Comparison of ENCODE assay signal across 9 cellular contexts in the genomic region with DNA sequence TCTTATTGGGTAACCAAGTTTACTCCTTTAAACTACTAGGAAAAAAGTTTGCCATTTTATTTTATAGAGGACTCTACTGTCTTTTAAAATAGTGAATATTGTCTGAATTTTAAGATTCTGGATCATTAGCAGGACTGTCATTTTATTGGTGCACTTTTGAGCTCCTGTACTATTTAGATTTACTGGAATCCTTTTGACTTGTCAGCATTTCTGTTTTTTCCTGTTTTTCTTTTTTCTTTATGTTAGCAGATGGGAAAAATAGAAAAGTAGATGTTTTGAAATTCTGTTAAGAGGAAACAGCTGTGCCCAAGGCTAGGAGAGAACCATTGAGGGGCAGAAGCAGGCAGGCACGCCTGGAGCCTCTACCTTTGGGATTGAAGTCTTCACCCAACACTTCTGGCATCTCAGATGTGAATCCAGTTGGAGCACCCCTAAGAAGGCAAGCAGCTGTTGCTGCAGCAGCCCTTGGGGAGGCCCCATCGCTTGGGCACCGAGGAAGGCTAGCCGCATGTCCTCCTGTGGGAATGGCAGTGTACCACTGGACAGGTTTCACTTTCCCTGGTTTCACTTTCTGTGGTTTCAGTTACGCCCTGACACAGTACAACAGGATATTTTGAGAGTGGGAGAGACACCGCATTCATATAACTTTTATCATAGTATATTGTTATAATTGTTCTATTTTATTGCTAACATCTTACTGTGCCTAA. TPM values are rescaled to one million over a fixed set of nuclear protein-coding genes. Genes with fewer than 3 reads are reported as not detected.
DNase-seq lines count a peak whose midpoint lies in the region; ATAC-seq and TF ChIP-seq lines count a peak whose summit lies in the region.
"Had no signal": no experiment of that assay in that cellular context is flagged by ENCODE, and none has a peak within 500 bp of the region (broad histone marks: within the 10 kb centered on the region; RNA-seq: fewer than 3 reads in every experiment).

No MANE protein-coding gene starts in this region.

- no peak overlapping the region for H3K27ac Mint-ChIP-seq in activated B cell treated with CpG ODN at 0.5 μM for 24 hours

- peaks cover 11% of the 10 kb centered on the region for H3K4me1 Mint-ChIP-seq in activated B cell treated with CpG ODN at 0.5 μM for 24 hours

- TF ChIP-seq CTCF in activated B cell treated with CpG ODN at 0.5 μM for 24 hours (IDR thresholded peaks at IDR 0.05) (no peak), sigmoid colon (IDR thresholded peaks at IDR 0.05) (no peak)

- H3K9me3 Mint-ChIP-seq in activated B cell treated with CpG ODN at 0.5 μM for 24 hours: no peaks in the 10 kb centered on the region

- H3K9me3 ChIP-seq in right cardiac atrium (ENCODE audit: control insufficient read depth, low read length) (no peaks in the 10 kb centered on the region), sigmoid colon (no peaks in the 10 kb centered on the region)

- H3K27ac ChIP-seq in right cardiac atrium (ENCODE audit: low read length) (peak overlapping the region; percentile 68), sigmoid colon (peak overlapping the region; percentile 35 to 64 (median 52))

- peak overlapping the region; percentile 44 for H3K4me3 Mint-ChIP-seq in activated B cell treated with CpG ODN at 0.5 μM for 24 hours

- CTCF ChIA-PET in activated B cell treated with CpG ODN at 0.5 μM for 24 hours (lab: Charles Lee): no interaction called here

- DNase-seq in Daoy (ENCODE audit: low read depth): peak; percentile 71
- DNase-seq in activated B cell treated with CpG ODN at 0.5 μM for 24 hours: no peak
- DNase-seq in right cardiac atrium: no peak
- no peak for DNase-seq in sigmoid colon
- DNase-seq in stimulated activated CD4-positive, alpha-beta T cell treated with anti-CD3 and anti-CD28 coated beads, Interleukin-4, amount 100 ng/mL, for 4 hours: no peak
- DNase-seq in GOT3 (lab: John Stamatoyannopoulos, UW): no peak
- DNase-seq in occipital lobe (lab: John Stamatoyannopoulos, UW): no peak
- DNase-seq: foreskin melanocyte had no signal

- H3K27me3 Mint-ChIP-seq in activated B cell treated with CpG ODN at 0.5 μM for 24 hours: no peaks in the 10 kb centered on the region

- H3K27me3 ChIP-seq in right cardiac atrium (ENCODE audit: control insufficient read depth, insufficient read depth) (no peaks in the 10 kb centered on the region), sigmoid colon (no peaks in the 10 kb centered on the region)

- H3K4me3 ChIP-seq in right cardiac atrium (ENCODE audit: low read length) (peak overlapping the region; percentile 36), sigmoid colon (peak overlapping the region in 3 of 4 donors; percentile 18 to 36 (median 23))

- H3K4me1 ChIP-seq in right cardiac atrium (ENCODE audit: control insufficient read depth, insufficient read depth, low read length) (peaks cover 2% of the 10 kb centered on the region), sigmoid colon (peaks cover 0 to 53% (median 13%) of the 10 kb centered on the region in 4 donors)

- peak; percentile 58 for ATAC-seq in activated B cell treated with CpG ODN at 0.5 μM for 24 hours (ENCODE audit: low read depth)
- ATAC-seq in right cardiac atrium: peak; percentile 72 to 92
- no peak for ATAC-seq in HG02763 (IDR thresholded peaks at IDR 0.05; ENCODE audit: unreplicated experiment)

- 48% methylated on average over 6 of the region's 6 CpGs for WGBS in right cardiac atrium
- 12 to 25% methylated on average over 6 of the region's 6 CpGs for WGBS in sigmoid colon, 2 donors

- POLR2A ChIA-PET in activated B cell treated with CpG ODN at 0.5 μM for 24 hours (lab: Charles Lee): no interaction called here

- no peak for TF ChIP-seq EP300 in sigmoid colon (IDR thresholded peaks at IDR 0.05)

- intact Hi-C loops in activated B cell treated with CpG ODN at 0.5 μM for 24 hours (cut with micrococcal nuclease) (no loop called here), right cardiac atrium (cut with DNase I) (no loop called here), sigmoid colon (cut with DNase I) (no loop called here)

- H3K36me3 ChIP-seq in sigmoid colon: no peaks in the 10 kb centered on the region

- TF ChIP-seq POLR2A in sigmoid colon (IDR thresholded peaks at IDR 0.05): no peak

- H3K36me3 Mint-ChIP-seq in activated B cell treated with CpG ODN at 0.5 μM for 24 hours (ENCODE audit: low read depth): peaks cover 3% of the 10 kb centered on the region

RNA-seq across cellular contexts. Expression of gene RIMKLB, which starts 11.5 kb away (rescaled TPM):
- 21.3 and 22.3 TPM in 2 replicates for total RNA-seq in Daoy (2014; rRNA removed; shearing (Covaris generic))
- total RNA-seq in activated B cell treated with CpG ODN at 0.5 μM for 24 hours (31.0 and 31.9 TPM in 2 replicates), right cardiac atrium (10 to 100 TPM; 11.3 to 17.6 (median 15.3) TPM), sigmoid colon (10 to 100 TPM; 52.3 to 60.4 (median 57.6) TPM), occipital lobe (220 TPM)
- polyA plus RNA-seq in right cardiac atrium (12.0 TPM), sigmoid colon (1 to 10 TPM in 2 of 3 donors, under 1 TPM in 1; 0.23 to 8.5 (median 8.4) TPM)

RNA-seq across cellular contexts. Expression of gene MFAP5, which starts 46.7 kb away (rescaled TPM):
- total RNA-seq in Daoy (2014; rRNA removed; shearing (Covaris generic)): 1.1 and 3.9 TPM in 2 replicates
- total RNA-seq in activated B cell treated with CpG ODN at 0.5 μM for 24 hours: 0.35 TPM in 1 of 2 replicates, not detected in the other
- total RNA-seq in right cardiac atrium: 10 to 100 TPM; 13.5 to 44.5 (median 22.6) TPM
- 49.4 TPM for polyA plus RNA-seq in right cardiac atrium
- total RNA-seq in sigmoid colon: 100 to 1,000 TPM in 3 of 4 donors, 10 to 100 TPM in 1; 33.3 to 313 (median 209) TPM
- polyA plus RNA-seq in sigmoid colon: 10 to 100 TPM in 1 of 3 donors, 1 to 10 TPM in 2; 6.2 to 36.0 (median 7.2) TPM
- total RNA-seq in occipital lobe: not detected
